ENCODE assay signal across 1 cellular context in the genomic region with DNA sequence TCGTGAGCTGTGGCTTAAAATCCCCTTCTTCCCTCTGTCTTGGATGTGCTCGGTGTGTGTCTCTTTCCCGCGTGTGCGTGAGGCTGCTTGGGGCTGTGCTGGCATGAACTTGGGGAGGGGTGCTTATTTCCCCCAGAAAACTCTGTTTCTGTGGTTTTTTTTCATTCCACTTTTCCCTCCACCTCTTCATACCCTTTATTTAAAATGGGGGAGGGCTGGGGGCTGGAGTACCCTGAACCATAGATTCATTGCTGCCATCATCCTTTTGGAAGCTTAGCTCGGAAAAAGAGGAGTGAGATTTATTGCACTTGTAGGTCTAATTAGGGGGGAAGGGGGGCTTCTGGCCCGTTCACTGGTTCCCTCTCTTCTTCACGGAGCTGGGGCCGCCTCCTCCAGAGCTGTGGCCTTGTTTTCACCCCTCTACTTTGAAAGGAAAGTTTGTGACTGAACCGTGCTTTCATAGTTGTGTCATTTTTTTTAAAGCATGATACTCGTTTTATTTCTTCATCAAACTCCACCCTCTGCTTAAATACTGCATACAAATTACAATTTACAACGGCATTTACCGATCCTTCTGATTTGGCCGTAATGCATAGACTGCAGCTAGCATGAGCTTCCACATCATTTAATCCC.
TF ChIP-seq lines count a peak whose summit lies in the region.

No MANE protein-coding gene starts in this region.

TF ChIP-seq in endothelial cell of umbilical vein, 7 proteins besides CTCF, POLR2A, EP300 and RAD21 (continued from another document):
- no peak for TF ChIP-seq GATA2 (IDR thresholded peaks at IDR 0.05; ENCODE audit: insufficient read depth, insufficient read length, low read depth, low read length)
- no peak for TF ChIP-seq MYC (IDR thresholded peaks at IDR 0.05; ENCODE audit: low read depth, low read length)
- no peak for TF ChIP-seq POLR2AphosphoS5 (IDR thresholded peaks at IDR 0.05; ENCODE audit: insufficient read depth, low read depth, low read length)
